Comparison of ENCODE assay signal across 1 cellular context in genomic region chr13:27605610-27606200, GRCh38.
TF ChIP-seq lines count a peak whose summit lies in the region.

No MANE protein-coding gene starts in this region.

TF ChIP-seq in HepG2, 621 proteins besides CTCF, POLR2A, EP300 and RAD21:
- TF ChIP-seq ZNF607 (CRISPR knock-in tag; IDR thresholded peaks at IDR 0.05; ENCODE audit: borderline replicate concordance) (no peak), CBX5 (CRISPR knock-in tag; IDR thresholded peaks at IDR 0.05; ENCODE audit: borderline replicate concordance) (no peak), NFKB2 (CRISPR knock-in tag; IDR thresholded peaks at IDR 0.05; ENCODE audit: borderline replicate concordance) (no peak), CEBPB (IDR thresholded peaks at IDR 0.05; ENCODE audit: borderline replicate concordance, low read depth, low read length) (peak; percentile 11; the same call in 1 of the 2 replicates)
